ENCODE assay signal across 26 cellular contexts in genomic region chr2:203037026-203037425, GRCh38.
"Had no signal": no experiment of that assay in that cellular context is flagged by ENCODE, and none has a peak within 500 bp of the region (broad histone marks: within the 10 kb centered on the region; RNA-seq: fewer than 3 reads in every experiment).

No MANE protein-coding gene starts in this region.

- H3K4me1 ChIP-seq: SJSA1 had no signal

- DNase-seq: activated CD4-positive, alpha-beta T cell treated with anti-CD3 and anti-CD28 coated beads for 4 hours; activated CD4-positive, alpha-beta T cell treated with anti-CD3 and anti-CD28 coated beads, Interleukin-2, amount 50 U/mL, for 48 hours; activated CD4-positive, CD25-positive, alpha-beta regulatory T cell; activated effector memory CD4-positive, alpha-beta T cell treated with Interleukin-2 at 50 U/mL for 16 hours; activated naive CD4-positive, alpha-beta T cell treated with anti-CD3 and anti-CD28 coated beads for 36 hours; activated naive CD8-positive, alpha-beta T cell treated with anti-CD3 and anti-CD28 coated beads, Interleukin-2, amount 10 ng/mL, durations not matched to agents 7 days and 5 days; activated T-cell treated with anti-CD3 and anti-CD28 coated beads, Interleukin-2, amount 50 U/mL, for 72 hours; amygdala; esophagus squamous epithelium; heart right ventricle; left lung; mammary epithelial cell; natural killer cell; ovary; right cardiac atrium; stimulated activated CD4-positive, alpha-beta T cell treated with anti-CD3 and anti-CD28 coated beads, Interleukin-2, amount 100 ng/mL, for 24 hours; stimulated activated naive CD8-positive, alpha-beta T cell treated with anti-CD3 and anti-CD28 coated beads, Interleukin-15, amount 100 ng/mL, for 72 hours; T-helper 1 cell; T1000; upper lobe of left lung had no signal

- H3K27ac ChIP-seq: ovary, SJSA1, skin epidermis had no signal

- H3K4me3 Mint-ChIP-seq: activated naive CD4-positive, alpha-beta T cell treated with anti-CD3 and anti-CD28 coated beads for 36 hours; activated naive CD8-positive, alpha-beta T cell treated with anti-CD3 and anti-CD28 coated beads, Interleukin-2, amount 10 ng/mL, durations not matched to agents 7 days and 5 days; activated T-cell treated with anti-CD3 and anti-CD28 coated beads, Interleukin-2, amount 50 U/mL, for 72 hours; brain; mesothelial cell of epicardium; natural killer cell; stimulated activated effector memory CD8-positive, alpha-beta T cell treated with anti-CD3 and anti-CD28 coated beads, Interleukin-12 subunit alpha, Interleukin-12 subunit beta, amount 100 ng/mL, for 72 hours; stimulated activated naive CD8-positive, alpha-beta T cell treated with anti-CD3 and anti-CD28 coated beads, Interleukin-15, amount 100 ng/mL, for 72 hours had no signal

- ATAC-seq: activated T-cell treated with anti-CD3 and anti-CD28 coated beads, Interleukin-2, amount 50 U/mL, for 72 hours; left lung; natural killer cell; right cardiac atrium; stimulated activated effector memory CD8-positive, alpha-beta T cell treated with anti-CD3 and anti-CD28 coated beads, Interleukin-12 subunit alpha, Interleukin-12 subunit beta, amount 100 ng/mL, for 72 hours; stimulated activated naive CD8-positive, alpha-beta T cell treated with anti-CD3 and anti-CD28 coated beads, Interleukin-15, amount 100 ng/mL, for 72 hours had no signal

- H3K9me3 ChIP-seq: esophagus squamous epithelium, heart right ventricle, left lung, ovary, SJSA1, upper lobe of left lung had no signal

- H3K36me3 ChIP-seq: ovary had no signal

- H3K4me3 ChIP-seq: esophagus squamous epithelium, heart right ventricle, left lung, ovary, SJSA1, skin epidermis, upper lobe of left lung had no signal

- H3K36me3 Mint-ChIP-seq: natural killer cell had no signal

- H3K27me3 ChIP-seq: esophagus squamous epithelium, heart right ventricle, left lung, ovary, SJSA1, upper lobe of left lung had no signal

- H3K27ac Mint-ChIP-seq: activated naive CD4-positive, alpha-beta T cell treated with anti-CD3 and anti-CD28 coated beads for 36 hours; activated naive CD8-positive, alpha-beta T cell treated with anti-CD3 and anti-CD28 coated beads, Interleukin-2, amount 10 ng/mL, durations not matched to agents 7 days and 5 days; brain; mesothelial cell of epicardium; natural killer cell; stimulated activated effector memory CD8-positive, alpha-beta T cell treated with anti-CD3 and anti-CD28 coated beads, Interleukin-12 subunit alpha, Interleukin-12 subunit beta, amount 100 ng/mL, for 72 hours; stimulated activated naive CD8-positive, alpha-beta T cell treated with anti-CD3 and anti-CD28 coated beads, Interleukin-15, amount 100 ng/mL, for 72 hours had no signal

- FAIRE-seq: keratinocyte had no signal

- H3K9me3 Mint-ChIP-seq: activated naive CD4-positive, alpha-beta T cell treated with anti-CD3 and anti-CD28 coated beads for 36 hours; natural killer cell; stimulated activated effector memory CD8-positive, alpha-beta T cell treated with anti-CD3 and anti-CD28 coated beads, Interleukin-12 subunit alpha, Interleukin-12 subunit beta, amount 100 ng/mL, for 72 hours had no signal

- H3K27me3 Mint-ChIP-seq: activated naive CD8-positive, alpha-beta T cell treated with anti-CD3 and anti-CD28 coated beads, Interleukin-2, amount 10 ng/mL, durations not matched to agents 7 days and 5 days; brain; stimulated activated naive CD8-positive, alpha-beta T cell treated with anti-CD3 and anti-CD28 coated beads, Interleukin-15, amount 100 ng/mL, for 72 hours had no signal
